10 cellular contexts compared by ENCODE assay signal in genomic region chr11:108734956-108735559, GRCh38.
DNase-seq lines count a peak whose midpoint lies in the region; ATAC-seq and TF ChIP-seq lines count a peak whose summit lies in the region.
"Had no signal": no experiment of that assay in that cellular context is flagged by ENCODE, and none has a peak within 500 bp of the region (broad histone marks: within the 10 kb centered on the region; RNA-seq: fewer than 3 reads in every experiment).

No MANE protein-coding gene starts in this region.

- no peak overlapping the region for H3K4ac ChIP-seq in H9 (ENCODE audit: low read depth, low read length)

- H3K27me3 Mint-ChIP-seq in CD4-positive, alpha-beta memory T cell: no peaks in the 10 kb centered on the region
- no peaks in the 10 kb centered on the region for H3K27me3 Mint-ChIP-seq in H9 (ENCODE audit: low read depth)

- H3K9me3 Mint-ChIP-seq in CD4-positive, alpha-beta memory T cell: peaks cover 0 to 2% (median under 1%) of the 10 kb centered on the region in 8 donors
- peaks cover 2 to 6% of the 10 kb centered on the region in 2 experiments; a peak in 4 of 5 replicates for H3K9me3 Mint-ChIP-seq in H9
- H3K9me3 Mint-ChIP-seq: T-helper 1 cell treated with Interleukin-12 subunit alpha and Interleukin-12 subunit beta and Interleukin-4 antibody, amounts not matched to agents 30 μg/mL and 1 μg/mL, for 36 hours had no signal

- H3K56ac ChIP-seq in H9 (ENCODE audit: insufficient read length, low read depth, low read length): no peak overlapping the region

- intact Hi-C loops in CD4-positive, alpha-beta memory T cell (cut with micrococcal nuclease): loop anchor here (5.0 kb wide), 1 partner anchor 48 kb away; no protein-coding TSS in a partner anchor

- CTCF ChIA-PET in CD4-positive, alpha-beta memory T cell (lab: Charles Lee; ENCODE audit: partially characterized antibody): interaction anchor here (0.8 to 1.8 kb wide), 10 partner anchors 8 to 726 kb away, joined by 3 to 8 read pairs (median 4); partner anchors contain the start of genes CUL5 and DDX10

- H3K4me1 ChIP-seq in CD4-positive, alpha-beta memory T cell (ENCODE audit: insufficient read depth, low read length): peaks cover 16% of the 10 kb centered on the region
- H3K4me1 ChIP-seq in H9 (ENCODE audit: insufficient read depth, low read length): peaks cover 4% of the 10 kb centered on the region; the same call in 1 of the 2 replicates

- no CpG with 5 or more reads among the region's 3 CpGs for WGBS in H9 (ENCODE audit: extremely low coverage, insufficient read length, low lambda C conversion rate)

- no peak overlapping the region for H2BK20ac ChIP-seq in H9 (ENCODE audit: low read depth, low read length, poor library complexity, severe bottlenecking)

- H4K91ac ChIP-seq in H9 (ENCODE audit: insufficient read length, low read depth, low read length): no peak overlapping the region

- no peak overlapping the region for H3K27ac ChIP-seq in CD4-positive, alpha-beta memory T cell (ENCODE audit: low read depth, low read length)
- H3K27ac ChIP-seq in H9 (ENCODE audit: insufficient read length, low read depth, low read length): no peak overlapping the region
- no peak overlapping the region for H3K27ac ChIP-seq in VCaP

- H3K23me2 ChIP-seq in H9 (ENCODE audit: insufficient read length, low read depth, low read length, poor library complexity, severe bottlenecking): no peaks in the 10 kb centered on the region

- H3K4me3 ChIP-seq in CD4-positive, alpha-beta memory T cell (ENCODE audit: low read length in 2 of 2): no peak overlapping the region

- no peak overlapping the region for H3K18ac ChIP-seq in H9 (ENCODE audit: insufficient read length, low read depth, low read length)

- no peak overlapping the region for H2BK12ac ChIP-seq in H9 (ENCODE audit: insufficient read length, low read depth, low read length)

- H3K27me3 ChIP-seq in CD4-positive, alpha-beta memory T cell (ENCODE audit: insufficient read depth, low read length): no peaks in the 10 kb centered on the region
- no peaks in the 10 kb centered on the region for H3K27me3 ChIP-seq in H9 (ENCODE audit: insufficient read depth, low read length)

- no peak overlapping the region for H4K5ac ChIP-seq in H9 (ENCODE audit: insufficient read length, low read depth, low read length)

- ATAC-seq in left lobe of liver: peak; percentile 67
- no peak for ATAC-seq in HG03442 (IDR thresholded peaks at IDR 0.05; ENCODE audit: unreplicated experiment)
- ATAC-seq in GM18870 (IDR thresholded peaks at IDR 0.05; ENCODE audit: unreplicated experiment): no peak

- H3K79me1 ChIP-seq in H9 (ENCODE audit: insufficient read depth, low read depth, low read length, poor library complexity, severe bottlenecking): peaks cover 6% of the 10 kb centered on the region

- no peak overlapping the region for H3T11ph ChIP-seq in H9 (ENCODE audit: low read length)

- peaks cover 21 to 31% (median 27%) of the 10 kb centered on the region in 4 donors for H3K4me1 Mint-ChIP-seq in CD4-positive, alpha-beta memory T cell
- H3K4me1 Mint-ChIP-seq in H9: peaks cover 13 to 17% of the 10 kb centered on the region in 2 experiments

- H3K27ac Mint-ChIP-seq in CD4-positive, alpha-beta memory T cell: peak overlapping the region in 2 of 7 donors; percentile 11 to 25
- peak overlapping the region in 1 of 3 experiments; percentile 0; a peak in 2 of 7 replicates for H3K27ac Mint-ChIP-seq in H9
- H3K27ac Mint-ChIP-seq: T-helper 1 cell treated with Interleukin-12 subunit alpha and Interleukin-12 subunit beta and Interleukin-4 antibody, amounts not matched to agents 30 μg/mL and 1 μg/mL, for 36 hours had no signal

- no peak overlapping the region for H3K23ac ChIP-seq in H9 (ENCODE audit: insufficient read length, low read depth, low read length)

- H3K4me3 Mint-ChIP-seq in CD4-positive, alpha-beta memory T cell: peak overlapping the region in 2 of 8 donors; percentile 4 to 52
- no peak overlapping the region for H3K4me3 Mint-ChIP-seq in H9
- H3K4me3 Mint-ChIP-seq: T-helper 1 cell treated with Interleukin-12 subunit alpha and Interleukin-12 subunit beta and Interleukin-4 antibody, amounts not matched to agents 30 μg/mL and 1 μg/mL, for 36 hours had no signal

- H2AK5ac ChIP-seq in H9 (ENCODE audit: insufficient read length, low read length): no peak overlapping the region

- POLR2A ChIA-PET in CD4-positive, alpha-beta memory T cell (lab: Charles Lee; ENCODE audit: partially characterized antibody): no interaction called here

- TF ChIP-seq CTCF in H9 (conservative IDR thresholded peaks at IDR 0.05): peak; percentile 73
- peak; percentile 73 for TF ChIP-seq CTCF in VCaP (conservative IDR thresholded peaks at IDR 0.05)

- no peak overlapping the region for H3K9ac ChIP-seq in H9 (ENCODE audit: extremely low read depth, insufficient read length, low read length)

- no peaks in the 10 kb centered on the region for H3K9me3 ChIP-seq in CD4-positive, alpha-beta memory T cell (ENCODE audit: control insufficient read depth in 1 of 2, low read length in 2 of 2)
- no peaks in the 10 kb centered on the region for H3K9me3 ChIP-seq in H9 (ENCODE audit: control insufficient read depth, low read depth, low read length)

- H3K36me3 ChIP-seq in CD4-positive, alpha-beta memory T cell (ENCODE audit: insufficient read depth, low read length): no peaks in the 10 kb centered on the region

- DNase-seq in CD4-positive, alpha-beta memory T cell: peak in 4 of 5 donors; percentile 3 to 21 (median 9)
- DNase-seq in H9: no peak
- DNase-seq in left lobe of liver (ENCODE audit: low spot score): no peak
- no peak for DNase-seq in Ammon's horn (ENCODE audit: low spot score)
- DNase-seq in effector CD8-positive, alpha-beta T cell (lab: John Stamatoyannopoulos, UW): no peak
- DNase-seq: GOT3 had no signal

- H3K14ac ChIP-seq in H9 (ENCODE audit: insufficient read depth, low read length): no peak overlapping the region

- no peak overlapping the region for H2BK15ac ChIP-seq in H9 (ENCODE audit: low read depth, low read length)

- H2BK5ac ChIP-seq in H9 (ENCODE audit: insufficient read length, low read length): no peak overlapping the region

- H4K20me1 ChIP-seq in H9 (ENCODE audit: control insufficient read depth, insufficient read depth, insufficient read length): no peaks in the 10 kb centered on the region

- no peak overlapping the region for H2AFZ ChIP-seq in H9 (ENCODE audit: low read length)

- no peak overlapping the region for H2BK120ac ChIP-seq in H9 (ENCODE audit: low read depth, low read length, poor library complexity, severe bottlenecking)

- H3K79me2 ChIP-seq in H9 (ENCODE audit: insufficient read depth, low read length): peaks cover 1% of the 10 kb centered on the region; the same call in 1 of the 2 replicates

- H3K4me2 ChIP-seq in H9 (ENCODE audit: insufficient read depth, insufficient read length, low read length): no peak overlapping the region

- no peak overlapping the region for H4K8ac ChIP-seq in H9 (replicated peaks; ENCODE audit: insufficient read length, low read depth, low read length)

- H3K36me3 Mint-ChIP-seq in CD4-positive, alpha-beta memory T cell: peaks cover 25 to 54% of the 10 kb centered on the region in 2 donors
- peaks cover 2 to 14% (median 7%) of the 10 kb centered on the region in 3 experiments; a peak in 6 of 7 replicates for H3K36me3 Mint-ChIP-seq in H9 (ENCODE audit: insufficient read depth in 1 of 3, low read depth in 3 of 3)

Comparison
In these comparisons a context has a peak if more than half of its experiments do, and no peak if none do; other contexts are left out.
1. DNase-seq: peak in CD4-positive, alpha-beta memory T cell (4 of 5); none in H9 (single experiment), left lobe of liver (single experiment), Ammon's horn (single experiment) and effector CD8-positive, alpha-beta T cell (single experiment).